ENCODE assay signal across 1 cellular context in genomic region chr10:44380829-44381600, GRCh38.
TF ChIP-seq lines count a peak whose summit lies in the region.

No MANE protein-coding gene starts in this region.

TF ChIP-seq in GM23338, 12 proteins besides CTCF, POLR2A, EP300 and RAD21:
- no peak for TF ChIP-seq ETS1 (IDR thresholded peaks at IDR 0.05)
- no peak for TF ChIP-seq ZNF331 (CRISPR knock-in tag; IDR thresholded peaks at IDR 0.05; ENCODE audit: low read depth)
- TF ChIP-seq EZH2phosphoT487 (IDR thresholded peaks at IDR 0.05; ENCODE audit: unreplicated experiment), result no peak
- no peak for TF ChIP-seq ZNF462 (CRISPR knock-in tag; IDR thresholded peaks at IDR 0.05)
- no peak for TF ChIP-seq POLR2AphosphoS5 (IDR thresholded peaks at IDR 0.05; ENCODE audit: low read depth)
- no peak for TF ChIP-seq EZH2 (IDR thresholded peaks at IDR 0.05; ENCODE audit: low read depth, unreplicated experiment)
- TF ChIP-seq NANOG (IDR thresholded peaks at IDR 0.05; ENCODE audit: borderline replicate concordance), result no peak
- TF ChIP-seq JUNB (IDR thresholded peaks at IDR 0.05; ENCODE audit: unreplicated experiment), result no peak
- no peak for TF ChIP-seq STAT1 (IDR thresholded peaks at IDR 0.05; ENCODE audit: unreplicated experiment)
- no peak for TF ChIP-seq ZNF114 (CRISPR knock-in tag; IDR thresholded peaks at IDR 0.05)
- no peak for TF ChIP-seq CREB1 (CRISPR knock-in tag; IDR thresholded peaks at IDR 0.05; ENCODE audit: low read depth)
- TF ChIP-seq REST (IDR thresholded peaks at IDR 0.05; ENCODE audit: unreplicated experiment), result no peak
